In the genomic region with DNA sequence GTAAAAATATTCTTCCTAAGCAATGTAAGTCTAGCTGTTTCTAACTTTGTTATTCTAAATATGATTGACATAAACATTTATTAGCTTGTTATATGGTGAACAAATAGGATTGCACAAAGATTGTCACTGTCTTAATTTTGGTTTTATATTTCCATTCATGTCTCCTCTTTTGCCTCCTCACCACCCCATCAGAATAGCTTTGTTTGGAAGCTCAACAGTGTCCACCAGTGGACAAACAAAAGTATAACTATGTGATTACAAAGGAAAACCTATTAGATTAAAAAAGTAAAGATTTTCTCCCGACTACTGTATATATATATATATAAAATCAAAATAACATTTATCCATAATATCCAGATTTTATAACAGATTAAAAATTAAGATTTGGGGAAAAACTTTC, we compare ENCODE assay signal across 16 cellular contexts.
DNase-seq lines count a peak whose midpoint lies in the region; ATAC-seq and TF ChIP-seq lines count a peak whose summit lies in the region.
"Had no signal": no experiment of that assay in that cellular context is flagged by ENCODE, and none has a peak within 500 bp of the region (broad histone marks: within the 10 kb centered on the region; RNA-seq: fewer than 3 reads in every experiment).

No MANE protein-coding gene starts in this region.

- no peaks in the 10 kb centered on the region for H3K27me3 Mint-ChIP-seq in stimulated activated naive B cell treated with anti-CD40 and anti-IgM and Interleukin-4, amounts not matched to agents 10 μg/mL and 1 μg/mL and 100 μg/mL, for 72 hours
- H3K27me3 Mint-ChIP-seq: B cell had no signal

- H3K27ac Mint-ChIP-seq in stimulated activated naive B cell treated with anti-CD40 and anti-IgM and Interleukin-4, amounts not matched to agents 10 μg/mL and 1 μg/mL and 100 μg/mL, for 72 hours = no peak overlapping the region
- H3K27ac Mint-ChIP-seq: activated T-cell treated with anti-CD3 and anti-CD28 coated beads, Interleukin-2, amount 50 U/mL, for 72 hours; B cell had no signal

- H3K27me3 ChIP-seq in uterus = no peaks in the 10 kb centered on the region
- H3K27me3 ChIP-seq: tibial artery had no signal

- TF ChIP-seq POLR2A in uterus (IDR thresholded peaks at IDR 0.05) = no peak

- H3K4me3 Mint-ChIP-seq in stimulated activated naive B cell treated with anti-CD40 and anti-IgM and Interleukin-4, amounts not matched to agents 10 μg/mL and 1 μg/mL and 100 μg/mL, for 72 hours = no peak overlapping the region
- H3K4me3 Mint-ChIP-seq: activated T-cell treated with anti-CD3 and anti-CD28 coated beads, Interleukin-2, amount 50 U/mL, for 72 hours; B cell had no signal

- in situ Hi-C loops in G401 (cut with HindIII; ENCODE audit: low sequenced_read_pairs) = no loop called here

- TF ChIP-seq CTCF in 22Rv1 (IDR thresholded peaks at IDR 0.05) (peak; percentile 54), choroid plexus epithelial cell (conservative IDR thresholded peaks at IDR 0.05; ENCODE audit: low read depth, low read length) (peak; percentile 14), uterus (IDR thresholded peaks at IDR 0.05) (no peak)

- intact Hi-C loops in uterus (cut with DNase I; ENCODE audit: low total_unique reads) = no loop called here

- DNase-seq in G401 (ENCODE audit: low spot score) (peak; percentile 0), NCI-H748 (lab: John Stamatoyannopoulos, UW; ENCODE audit: unreplicated experiment) (peak; percentile 50), choroid plexus epithelial cell (ENCODE audit: low read depth) (peak; percentile 4), uterus (no peak), UCSD-AML1 (lab: John Stamatoyannopoulos, UW; ENCODE audit: unreplicated experiment) (no peak)
- no peak for DNase-seq in stimulated activated naive B cell treated with anti-CD40 and anti-IgM and Interleukin-4, amounts not matched to agents 10 μg/mL and 1 μg/mL and 100 μg/mL, for 72 hours
- DNase-seq: activated T-cell treated with anti-CD3 and anti-CD28 coated beads, Interleukin-2, amount 50 U/mL, for 72 hours; erythroblast; glutamatergic neuron; NCI-H1436; NK-92 treated with Interleukin-12 subunit alpha and Interleukin-12 subunit beta, amount 100 ng/mL, for 24 hours; stimulated activated CD4-positive, alpha-beta T cell treated with anti-CD3 and anti-CD28 coated beads, Interleukin-1b, Interleukin-23, amount 100 ng/mL, for 48 hours; tibial artery had no signal

- no peaks in the 10 kb centered on the region for H3K4me1 ChIP-seq in uterus
- H3K4me1 ChIP-seq: tibial artery had no signal

- no peak overlapping the region for H3K4me3 ChIP-seq in choroid plexus epithelial cell (ENCODE audit: low read depth, low read length)
- H3K4me3 ChIP-seq in uterus = no peak overlapping the region
- H3K4me3 ChIP-seq: tibial artery had no signal

- H3K36me3 ChIP-seq in uterus = no peaks in the 10 kb centered on the region
- H3K36me3 ChIP-seq: tibial artery had no signal

- no peaks in the 10 kb centered on the region for H3K36me3 Mint-ChIP-seq in stimulated activated naive B cell treated with anti-CD40 and anti-IgM and Interleukin-4, amounts not matched to agents 10 μg/mL and 1 μg/mL and 100 μg/mL, for 72 hours

- no peaks in the 10 kb centered on the region for H3K4me1 Mint-ChIP-seq in stimulated activated naive B cell treated with anti-CD40 and anti-IgM and Interleukin-4, amounts not matched to agents 10 μg/mL and 1 μg/mL and 100 μg/mL, for 72 hours
- H3K4me1 Mint-ChIP-seq: B cell had no signal

- H3K9me3 ChIP-seq in uterus = no peaks in the 10 kb centered on the region
- H3K9me3 ChIP-seq: tibial artery had no signal

- no peaks in the 10 kb centered on the region for H3K9me3 Mint-ChIP-seq in stimulated activated naive B cell treated with anti-CD40 and anti-IgM and Interleukin-4, amounts not matched to agents 10 μg/mL and 1 μg/mL and 100 μg/mL, for 72 hours

- H3K27ac ChIP-seq in 22Rv1 (no peak overlapping the region), uterus (no peak overlapping the region)
- H3K27ac ChIP-seq: tibial artery had no signal

- no peak for ATAC-seq in stimulated activated naive B cell treated with anti-CD40 and anti-IgM and Interleukin-4, amounts not matched to agents 10 μg/mL and 1 μg/mL and 100 μg/mL, for 72 hours (replicated peaks)
- ATAC-seq in GM21528 (IDR thresholded peaks at IDR 0.05; ENCODE audit: low FRiP score, unreplicated experiment) = no peak
- ATAC-seq: activated T-cell treated with anti-CD3 and anti-CD28 coated beads, Interleukin-2, amount 50 U/mL, for 72 hours had no signal

Comparison
In these comparisons a context has a peak if more than half of its experiments do, and no peak if none do; other contexts are left out.
1. CTCF ChIP-seq: peak in 22Rv1 (single experiment) and choroid plexus epithelial cell (single experiment); none in uterus (0 of 4).
2. DNase-seq: peak in G401 (single experiment), NCI-H748 (single experiment) and choroid plexus epithelial cell (single experiment); none in uterus (0 of 2), stimulated activated naive B cell treated with anti-CD40 and anti-IgM and Interleukin-4, amounts not matched to agents 10 μg/mL and 1 μg/mL and 100 μg/mL, for 72 hours (single experiment) and UCSD-AML1 (single experiment).